Comparison of ENCODE assay signal across 8 cellular contexts in the genomic region with DNA sequence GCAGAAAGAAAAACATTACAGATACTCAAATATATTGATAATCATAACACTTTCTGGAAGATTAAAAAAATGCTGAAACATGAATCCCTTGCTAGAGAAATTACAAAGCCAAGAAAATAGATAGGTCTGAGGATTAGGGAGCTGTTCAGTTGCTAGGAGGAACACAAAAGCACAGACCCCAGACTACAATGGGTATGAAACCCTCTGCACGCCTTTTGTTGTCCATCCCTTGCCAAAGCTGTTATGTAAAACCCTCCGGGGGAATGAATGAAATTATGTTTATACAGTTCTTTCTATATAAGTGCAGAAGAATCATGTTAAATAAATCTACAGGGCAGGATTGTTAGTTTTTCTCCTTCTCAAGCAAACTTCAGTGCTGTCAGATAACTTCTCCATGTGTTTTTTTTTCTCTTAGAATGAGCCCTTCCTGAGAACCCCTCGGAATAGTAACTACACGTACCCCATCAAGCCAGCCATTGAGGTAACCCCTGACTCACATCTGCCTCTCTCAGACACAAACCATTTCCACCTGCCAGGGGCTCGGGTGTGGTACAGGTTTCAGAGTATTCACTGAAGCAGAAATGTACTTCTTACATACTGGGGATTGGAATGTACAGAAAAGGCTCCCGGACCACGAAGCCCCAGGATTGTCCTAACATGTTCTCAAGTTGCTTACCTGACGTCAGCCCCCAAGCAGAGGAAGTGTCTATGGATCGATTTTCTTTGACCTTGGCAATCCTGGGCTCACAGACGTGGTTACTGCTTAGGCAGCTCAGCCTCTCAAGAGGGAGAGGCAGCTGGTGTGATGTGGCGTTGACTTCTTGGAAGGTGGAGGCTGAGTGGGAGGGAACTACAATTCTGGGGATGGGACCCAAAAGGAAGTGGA.
DNase-seq lines count a peak whose midpoint lies in the region; ATAC-seq and TF ChIP-seq lines count a peak whose summit lies in the region.

No MANE protein-coding gene starts in this region.

- H3K27me3 ChIP-seq in CD4-positive, alpha-beta T cell (ENCODE audit: control insufficient read depth, insufficient read depth, low read length): no peaks in the 10 kb centered on the region

- H3K9me3 Mint-ChIP-seq in CD4-positive, alpha-beta T cell: no peaks in the 10 kb centered on the region
- H3K9me3 Mint-ChIP-seq in activated naive CD8-positive, alpha-beta T cell treated with anti-CD3 and anti-CD28 coated beads for 36 hours: no peaks in the 10 kb centered on the region
- no peaks in the 10 kb centered on the region for H3K9me3 Mint-ChIP-seq in naive thymus-derived CD8-positive, alpha-beta T cell

- POLR2A ChIA-PET in CD4-positive, alpha-beta T cell (lab: Charles Lee): interaction anchor here (0.6 to 1.4 kb wide), 5 partner anchors 7 to 139 kb away, joined by 3 to 7 read pairs (median 6); a partner anchor contains a TSS
- POLR2A ChIA-PET in naive thymus-derived CD8-positive, alpha-beta T cell (lab: Charles Lee): interaction anchor here (0.8 to 1.8 kb wide), 4 partner anchors 8 to 11 kb away, joined by 3 to 5 read pairs (median 4); no protein-coding TSS in a partner anchor

- no peaks in the 10 kb centered on the region for H3K9me3 ChIP-seq in CD4-positive, alpha-beta T cell (ENCODE audit: control insufficient read depth, low read length)

- peak; percentile 45 for ATAC-seq in CD4-positive, alpha-beta T cell (ENCODE audit: poor library complexity)
- peak; percentile 29 to 47 for ATAC-seq in naive thymus-derived CD8-positive, alpha-beta T cell
- ATAC-seq in GM21515 (IDR thresholded peaks at IDR 0.05; ENCODE audit: unreplicated experiment) (no peak), HG03159 (IDR thresholded peaks at IDR 0.05; ENCODE audit: unreplicated experiment) (no peak)

- peak in 5 of 10 experiments; percentile 19 to 49 (median 30) for DNase-seq in CD4-positive, alpha-beta T cell
- DNase-seq in NCI-H2196 treated with DMSO at 0.1 percent for 48 hours (lab: John Stamatoyannopoulos, UW; ENCODE audit: unreplicated experiment): peak; percentile 47
- peak; percentile 59 for DNase-seq in activated naive CD8-positive, alpha-beta T cell treated with anti-CD3 and anti-CD28 coated beads for 36 hours
- peak in 2 of 10 donors; percentile 14 to 61 for DNase-seq in naive thymus-derived CD8-positive, alpha-beta T cell
- no peak for DNase-seq in GM19240 (ENCODE audit: insufficient read length, low spot score)
- DNase-seq in SKM-1 (lab: John Stamatoyannopoulos, UW; ENCODE audit: unreplicated experiment): no peak

- H3K27me3 Mint-ChIP-seq in CD4-positive, alpha-beta T cell: no peaks in the 10 kb centered on the region
- no peaks in the 10 kb centered on the region for H3K27me3 Mint-ChIP-seq in activated naive CD8-positive, alpha-beta T cell treated with anti-CD3 and anti-CD28 coated beads for 36 hours
- H3K27me3 Mint-ChIP-seq in naive thymus-derived CD8-positive, alpha-beta T cell: no peaks in the 10 kb centered on the region

- H3K36me3 Mint-ChIP-seq in CD4-positive, alpha-beta T cell (ENCODE audit: low read depth): no peaks in the 10 kb centered on the region
- no peaks in the 10 kb centered on the region for H3K36me3 Mint-ChIP-seq in activated naive CD8-positive, alpha-beta T cell treated with anti-CD3 and anti-CD28 coated beads for 36 hours
- H3K36me3 Mint-ChIP-seq in naive thymus-derived CD8-positive, alpha-beta T cell: no peaks in the 10 kb centered on the region

- H3K4me3 Mint-ChIP-seq in CD4-positive, alpha-beta T cell: no peak overlapping the region
- no peak overlapping the region for H3K4me3 Mint-ChIP-seq in activated naive CD8-positive, alpha-beta T cell treated with anti-CD3 and anti-CD28 coated beads for 36 hours
- no peak overlapping the region for H3K4me3 Mint-ChIP-seq in naive thymus-derived CD8-positive, alpha-beta T cell

- intact Hi-C loops in CD4-positive, alpha-beta T cell (cut with DNase I, micrococcal nuclease): loop anchor here (1.0 to 2.0 kb wide), 2 partner anchors 15 to 20 kb away; no protein-coding TSS in a partner anchor

- H3K4me1 Mint-ChIP-seq in CD4-positive, alpha-beta T cell (ENCODE audit: low read depth): peaks cover 33% of the 10 kb centered on the region
- H3K4me1 Mint-ChIP-seq in activated naive CD8-positive, alpha-beta T cell treated with anti-CD3 and anti-CD28 coated beads for 36 hours: peaks cover 34% of the 10 kb centered on the region
- peaks cover 14 to 40% (median 32%) of the 10 kb centered on the region in 4 donors for H3K4me1 Mint-ChIP-seq in naive thymus-derived CD8-positive, alpha-beta T cell

- H3K27ac ChIP-seq in CD4-positive, alpha-beta T cell (ENCODE audit: low read depth, low read length): peak overlapping the region; percentile 58

- CTCF ChIA-PET in CD4-positive, alpha-beta T cell (lab: Charles Lee): interaction anchor here (0.6 to 4.9 kb wide), 6 partner anchors 7 to 217 kb away, joined by 3 to 44 read pairs (median 5); no protein-coding TSS in a partner anchor

- no peak overlapping the region for H3K27ac Mint-ChIP-seq in CD4-positive, alpha-beta T cell
- no peak overlapping the region for H3K27ac Mint-ChIP-seq in activated naive CD8-positive, alpha-beta T cell treated with anti-CD3 and anti-CD28 coated beads for 36 hours
- no peak overlapping the region for H3K27ac Mint-ChIP-seq in naive thymus-derived CD8-positive, alpha-beta T cell

- no peak for TF ChIP-seq CTCF in CD4-positive, alpha-beta T cell (IDR thresholded peaks at IDR 0.05)

Comparison
In these comparisons a context has a peak if more than half of its experiments do, and no peak if none do; other contexts are left out.
1. ATAC-seq: peak in CD4-positive, alpha-beta T cell (single experiment) and naive thymus-derived CD8-positive, alpha-beta T cell (2 of 2); none in GM21515 (single experiment) and HG03159 (single experiment).
2. DNase-seq: peak in NCI-H2196 treated with DMSO at 0.1 percent for 48 hours (single experiment) and activated naive CD8-positive, alpha-beta T cell treated with anti-CD3 and anti-CD28 coated beads for 36 hours (single experiment); none in GM19240 (single experiment) and SKM-1 (single experiment).